Comparison of ENCODE assay signal across 8 cellular contexts in the genomic region with DNA sequence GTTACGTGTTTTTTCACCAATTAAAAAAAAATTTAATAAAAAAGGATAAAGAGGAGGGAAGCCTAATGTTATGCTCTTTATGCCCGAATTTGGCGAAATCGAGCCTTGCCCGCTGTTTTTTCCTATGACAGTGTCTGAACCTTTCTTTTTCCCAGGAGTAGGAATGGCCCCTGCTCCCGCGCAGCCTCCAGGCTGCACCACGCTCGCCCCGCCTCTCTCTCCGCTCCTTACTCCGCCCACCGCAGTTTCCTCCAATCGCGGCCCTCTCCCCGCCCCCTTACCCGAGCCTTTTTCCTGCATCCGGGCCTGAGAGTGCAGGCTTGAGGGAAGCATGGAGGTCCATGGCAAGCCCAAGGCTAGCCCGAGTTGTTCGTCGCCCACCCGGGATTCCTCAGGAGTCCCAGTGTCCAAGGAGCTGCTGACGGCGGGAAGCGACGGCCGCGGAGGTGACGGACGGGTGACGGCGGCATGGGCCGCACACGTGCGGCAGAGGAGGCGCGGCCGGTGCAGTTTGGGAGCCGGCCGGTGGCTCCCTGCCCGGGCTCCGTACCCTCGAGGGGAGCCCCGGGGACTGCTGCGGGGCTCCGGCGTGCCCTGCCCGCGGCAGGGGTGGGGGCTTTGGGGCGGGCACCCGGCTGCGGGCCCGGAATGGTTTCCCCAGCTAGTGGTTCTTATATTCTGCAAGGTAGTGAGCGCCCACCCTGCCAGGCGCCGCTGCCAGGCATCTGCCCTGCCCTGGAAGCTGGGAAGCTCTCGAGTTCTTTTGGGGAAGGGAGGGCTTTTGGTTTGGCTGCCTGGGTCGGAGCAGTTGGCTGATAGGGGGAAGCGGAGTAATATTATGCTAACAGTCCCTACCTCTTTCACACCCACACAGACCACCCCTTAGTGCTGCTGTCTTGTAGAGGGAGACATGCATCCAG. TPM values are rescaled to one million over a fixed set of nuclear protein-coding genes. Genes with fewer than 3 reads are reported as not detected.
DNase-seq lines count a peak whose midpoint lies in the region; TF ChIP-seq lines count a peak whose summit lies in the region.

A gene with protein sequence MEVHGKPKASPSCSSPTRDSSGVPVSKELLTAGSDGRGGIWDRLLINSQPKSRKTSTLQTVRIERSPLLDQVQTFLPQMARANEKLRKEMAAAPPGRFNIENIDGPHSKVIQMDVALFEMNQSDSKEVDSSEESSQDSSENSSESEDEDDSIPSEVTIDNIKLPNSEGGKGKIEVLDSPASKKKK (plus strand): TSS at position 295 of the 920 bp plus-strand sequence. CDS start 37 bp downstream, at position 332.

- H3K4me3 ChIP-seq in HFF-Myc (replicated peaks; ENCODE audit: low read depth, low read length) (peak within 1 kb of the TSS; percentile 69), SK-N-MC (peak within 1 kb of the TSS; percentile 95), suprapubic skin (peak within 1 kb of the TSS; percentile 89)

- peaks cover 19% of the 10 kb centered on the region for H3K4me1 ChIP-seq in suprapubic skin

- H3K27ac Mint-ChIP-seq in activated naive CD4-positive, alpha-beta T cell treated with anti-CD3 and anti-CD28 coated beads for 36 hours: peak within 1 kb of the TSS; percentile 17

- H3K9me3 Mint-ChIP-seq in activated naive CD4-positive, alpha-beta T cell treated with anti-CD3 and anti-CD28 coated beads for 36 hours: no peaks in the 10 kb centered on the region

- H3K36me3 ChIP-seq in SK-N-MC (ENCODE audit: insufficient read depth, low read length) (peaks cover 35% of the 10 kb centered on the region), suprapubic skin (peaks cover 14% of the 10 kb centered on the region)

- no peak for TF ChIP-seq CTCF in HFF-Myc (IDR thresholded peaks at IDR 0.05; ENCODE audit: low read depth, low read length, missing control alignments)
- no peak for TF ChIP-seq CTCF in suprapubic skin (IDR thresholded peaks at IDR 0.05)

- H3K9me3 ChIP-seq in SK-N-MC (ENCODE audit: low read depth, low read length) (no peaks in the 10 kb centered on the region), suprapubic skin (no peaks in the 10 kb centered on the region)

- H3K9ac ChIP-seq in SK-N-MC (ENCODE audit: insufficient read length): peak within 1 kb of the TSS; percentile 81

- peak; percentile 44 for DNase-seq in GM04503 (ENCODE audit: low read depth)
- peak; percentile 54 for DNase-seq in HFF-Myc (ENCODE audit: extremely low read depth, low read depth)
- peak; percentile 87 for DNase-seq in NAMALWA (ENCODE audit: low spot score)
- peak; percentile 39 for DNase-seq in SK-N-MC (ENCODE audit: low read depth, low spot score)
- peak; percentile 91 for DNase-seq in activated naive CD4-positive, alpha-beta T cell treated with anti-CD3 and anti-CD28 coated beads for 36 hours
- DNase-seq in globus pallidus (ENCODE audit: low spot score): peak; percentile 89
- DNase-seq in nucleus accumbens (lab: John Stamatoyannopoulos, UW): peak; percentile 39 to 96 (median 89)
- DNase-seq in suprapubic skin (ENCODE audit: low spot score in 2 of 2): peak; percentile 95 to 97

- H3K27ac ChIP-seq in SK-N-MC: no peak within 1 kb of the TSS
- peak within 1 kb of the TSS; percentile 51 for H3K27ac ChIP-seq in suprapubic skin

- CTCF ChIA-PET in activated naive CD4-positive, alpha-beta T cell treated with anti-CD3 and anti-CD28 coated beads for 36 hours (lab: Charles Lee): no interaction called here

- H3K36me3 Mint-ChIP-seq in activated naive CD4-positive, alpha-beta T cell treated with anti-CD3 and anti-CD28 coated beads for 36 hours (ENCODE audit: low read depth): peaks cover 30% of the 10 kb centered on the region

- WGBS in suprapubic skin: under 1% methylated on average over 45 of the region's 59 CpGs

- peak within 1 kb of the TSS; percentile 86 for H3K4me3 Mint-ChIP-seq in activated naive CD4-positive, alpha-beta T cell treated with anti-CD3 and anti-CD28 coated beads for 36 hours

- TF ChIP-seq POLR2A in suprapubic skin (IDR thresholded peaks at IDR 0.05): peak in 1 of 2 donors; percentile 22

- no peak for TF ChIP-seq EP300 in suprapubic skin (IDR thresholded peaks at IDR 0.05)

- intact Hi-C loops in activated naive CD4-positive, alpha-beta T cell treated with anti-CD3 and anti-CD28 coated beads for 36 hours (cut with micrococcal nuclease): loop anchor here (1.0 to 5.0 kb wide), 6 partner anchors 28 to 346 kb away; a partner anchor contains a TSS

- H3K27me3 ChIP-seq in suprapubic skin: no peaks in the 10 kb centered on the region

- peaks cover 40% of the 10 kb centered on the region for H3K4me1 Mint-ChIP-seq in activated naive CD4-positive, alpha-beta T cell treated with anti-CD3 and anti-CD28 coated beads for 36 hours (ENCODE audit: low read depth)

- no peaks in the 10 kb centered on the region for H3K27me3 Mint-ChIP-seq in activated naive CD4-positive, alpha-beta T cell treated with anti-CD3 and anti-CD28 coated beads for 36 hours (ENCODE audit: low read depth)

RNA-seq across cellular contexts. Expression of the gene that starts here (rescaled TPM):
- 10 to 100 TPM; 30.8 to 33.4 TPM for total RNA-seq in activated naive CD4-positive, alpha-beta T cell treated with anti-CD3 and anti-CD28 coated beads for 36 hours
- total RNA-seq in suprapubic skin: 1 to 10 TPM; 4.7 to 9.9 (median 6.6) TPM

Comparison
In these comparisons a context has a peak if more than half of its experiments do, and no peak if none do; other contexts are left out.
1. DNase-seq: peak in every context shown above with its lines; median percentile 96 in suprapubic skin; 91 in activated naive CD4-positive, alpha-beta T cell treated with anti-CD3 and anti-CD28 coated beads for 36 hours; 89 in globus pallidus; 89 in nucleus accumbens; 87 in NAMALWA; 54 in HFF-Myc; 44 in GM04503; 39 in SK-N-MC.